25 cellular contexts compared by ENCODE assay signal in genomic region chr12:75020068-75020557, GRCh38.
DNase-seq lines count a peak whose midpoint lies in the region; ATAC-seq and TF ChIP-seq lines count a peak whose summit lies in the region.
"Had no signal": no experiment of that assay in that cellular context is flagged by ENCODE, and none has a peak within 500 bp of the region (broad histone marks: within the 10 kb centered on the region; RNA-seq: fewer than 3 reads in every experiment).

No MANE protein-coding gene starts in this region.

- H3K4me1 ChIP-seq in mesendoderm (ENCODE audit: control insufficient read depth, low read depth, low read length): no peaks in the 10 kb centered on the region
- H3K4me1 ChIP-seq: gastroesophageal sphincter had no signal

- no peak for ATAC-seq in GM21447 (IDR thresholded peaks at IDR 0.05; ENCODE audit: unreplicated experiment)
- ATAC-seq: activated naive CD8-positive, alpha-beta T cell treated with anti-CD3 and anti-CD28 coated beads, Interleukin-2, amount 50 U/mL, for 24 hours; gastroesophageal sphincter had no signal

- H3K9ac ChIP-seq in mesendoderm (ENCODE audit: low read length): no peak overlapping the region

- H2BK15ac ChIP-seq in mesendoderm (replicated peaks; ENCODE audit: low read depth): no peak overlapping the region

- WGBS in mesendoderm (ENCODE audit: extremely low coverage, insufficient coverage, low lambda C conversion rate): no CpG with 5 or more reads among the region's 9 CpGs

- no peak overlapping the region for H3K4me3 ChIP-seq in NB4 (ENCODE audit: low read depth, low read length)
- H3K4me3 ChIP-seq in brain microvascular endothelial cell (ENCODE audit: low read depth, low read length): no peak overlapping the region
- H3K4me3 ChIP-seq in mesendoderm (ENCODE audit: low read length): no peak overlapping the region
- H3K4me3 ChIP-seq: gastroesophageal sphincter, lung had no signal

- no peak overlapping the region for H3K27ac ChIP-seq in brain microvascular endothelial cell
- H3K27ac ChIP-seq in mesendoderm (ENCODE audit: low read depth, low read length): no peak overlapping the region
- H3K27ac ChIP-seq: gastroesophageal sphincter had no signal

- no peak overlapping the region for H3K18ac ChIP-seq in mesendoderm (ENCODE audit: low read length)

- H3K79me1 ChIP-seq in mesendoderm (ENCODE audit: low read length): no peaks in the 10 kb centered on the region

- H3K56ac ChIP-seq in mesendoderm (ENCODE audit: low read length): no peak overlapping the region

- in situ Hi-C loops in brain microvascular endothelial cell (cut with HindIII; ENCODE audit: low pct_ligation_motif_present, low sequenced_read_pairs): no loop called here

- H3K23ac ChIP-seq in mesendoderm (ENCODE audit: low read length): no peak overlapping the region

- H3K4ac ChIP-seq in mesendoderm (ENCODE audit: low read depth, low read length): no peak overlapping the region

- no peak for TF ChIP-seq POLR2A in NB4 (IDR thresholded peaks at IDR 0.05; ENCODE audit: extremely low read depth, insufficient read length)

- H4K5ac ChIP-seq in mesendoderm (ENCODE audit: low read length): no peak overlapping the region

- H2AK5ac ChIP-seq in mesendoderm (ENCODE audit: low read length): no peak overlapping the region

- H3K27me3 ChIP-seq in brain microvascular endothelial cell (replicated peaks) (no peaks in the 10 kb centered on the region), mesendoderm (ENCODE audit: insufficient read depth, low read length, poor library complexity) (no peaks in the 10 kb centered on the region)
- H3K27me3 ChIP-seq: gastroesophageal sphincter had no signal

- H3K4me2 ChIP-seq in mesendoderm (ENCODE audit: low read length): no peak overlapping the region

- no peak overlapping the region for H2BK120ac ChIP-seq in mesendoderm (ENCODE audit: low read depth, low read length)

- H3K36me3 ChIP-seq in brain microvascular endothelial cell (replicated peaks) (no peaks in the 10 kb centered on the region), mesendoderm (ENCODE audit: control insufficient read depth, insufficient read depth, low read length) (no peaks in the 10 kb centered on the region)
- H3K36me3 ChIP-seq: gastroesophageal sphincter had no signal

- peak; percentile 56 for DNase-seq in DMS53 (lab: John Stamatoyannopoulos, UW)
- no peak for DNase-seq in DMS53 treated with DMSO at 0.1 percent for 48 hours (lab: John Stamatoyannopoulos, UW; ENCODE audit: unreplicated experiment)
- peak; percentile 4 for DNase-seq in NB4 (ENCODE audit: low read depth)
- peak; percentile 1 for DNase-seq in brain microvascular endothelial cell
- DNase-seq in mesendoderm: peak; percentile 29
- no peak for DNase-seq in activated CD4-positive, CD25-positive, alpha-beta regulatory T cell (lab: John Stamatoyannopoulos, UW)
- DNase-seq in NCI-H524 treated with DMSO at 0.1 percent for 48 hours (lab: John Stamatoyannopoulos, UW): no peak
- DNase-seq: 8988T; activated CD4-positive, alpha-beta T cell treated with anti-CD3 and anti-CD28 coated beads for 48 hours; activated gamma-delta T cell treated with Interleukin-2 at 50 U/mL for 16 hours; activated naive CD8-positive, alpha-beta T cell treated with anti-CD3 and anti-CD28 coated beads, Interleukin-2, amount 50 U/mL, for 24 hours; activated T-cell treated with anti-CD3 and anti-CD28 coated beads, Interleukin-2, amount 50 U/mL, for 24 hours; CD4-positive, alpha-beta T cell; DMS79; effector memory CD4-positive, alpha-beta T cell; HCEC 1CT; NCI-H2171 treated with DMSO at 0.1 percent for 48 hours; NCI-H748 treated with DMSO at 0.1 percent for 48 hours; nucleus accumbens; small intestine; stimulated activated CD4-positive, alpha-beta T cell treated with anti-CD3 and anti-CD28 coated beads, Interleukin-2, amount 100 ng/mL, for 24 hours; substantia nigra had no signal

- H4K8ac ChIP-seq in mesendoderm (ENCODE audit: low read depth, low read length): no peak overlapping the region

- H2BK5ac ChIP-seq in mesendoderm (ENCODE audit: low read length): no peak overlapping the region

- TF ChIP-seq CTCF in NB4 (IDR thresholded peaks at IDR 0.05; ENCODE audit: low read depth, low read length): no peak
- no peak for TF ChIP-seq CTCF in brain microvascular endothelial cell (IDR thresholded peaks at IDR 0.05; ENCODE audit: low read depth, low read length, missing control alignments)

- no peaks in the 10 kb centered on the region for H3K79me2 ChIP-seq in mesendoderm (ENCODE audit: control insufficient read depth, insufficient read depth, low read length)

Comparison
In these comparisons a context has a peak if more than half of its experiments do, and no peak if none do; other contexts are left out.
1. DNase-seq: peak in DMS53 (single experiment), NB4 (single experiment), brain microvascular endothelial cell (single experiment) and mesendoderm (single experiment); none in DMS53 treated with DMSO at 0.1 percent for 48 hours (single experiment), activated CD4-positive, CD25-positive, alpha-beta regulatory T cell (0 of 4) and NCI-H524 treated with DMSO at 0.1 percent for 48 hours (single experiment).